ENCODE assay signal across 9 cellular contexts in the genomic region with DNA sequence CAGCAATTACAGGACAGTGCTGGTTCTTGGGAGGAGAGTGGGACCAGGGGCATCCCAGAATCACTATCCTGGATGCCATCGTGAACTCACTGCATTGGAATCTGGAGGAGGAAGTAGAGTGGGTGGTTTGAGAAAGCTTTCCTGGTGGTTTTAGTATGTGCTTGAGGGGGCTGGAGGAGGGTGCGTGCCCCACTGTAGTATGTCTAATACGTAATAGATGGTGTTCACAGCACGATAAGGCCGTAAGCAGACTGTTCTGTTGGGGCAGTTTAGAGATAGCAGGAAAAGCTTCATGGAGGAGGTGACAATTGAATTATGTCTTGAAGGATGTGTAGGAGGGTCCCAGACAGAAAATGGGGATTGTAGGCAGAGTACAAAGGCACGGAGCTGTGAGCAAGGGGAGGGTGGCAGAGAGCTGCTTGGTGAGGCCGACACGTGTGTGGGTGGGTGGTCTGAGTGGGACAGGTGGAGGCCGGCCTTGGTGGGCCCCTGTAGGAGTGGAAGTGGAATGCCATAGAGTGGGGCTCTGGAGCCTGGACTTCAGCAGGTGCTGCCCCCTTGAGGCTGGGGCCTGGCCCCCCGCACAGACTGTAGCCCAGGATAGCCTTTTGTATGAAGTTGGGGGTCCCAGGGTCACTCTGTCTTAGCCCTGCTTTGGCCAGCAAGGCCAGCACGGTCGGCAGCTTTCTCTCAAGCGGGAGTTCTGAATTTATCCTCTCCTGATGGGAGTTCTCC. TPM values are rescaled to one million over a fixed set of nuclear protein-coding genes. Genes with fewer than 3 reads are reported as not detected.
A peak's percentile ranks its signal among the peaks of the same experiment; 100 is the strongest.
DNase-seq lines count a peak whose midpoint lies in the region; ATAC-seq and TF ChIP-seq lines count a peak whose summit lies in the region.
"Had no signal": no experiment of that assay in that cellular context is flagged by ENCODE, and none has a peak within 500 bp of the region (broad histone marks: within the 10 kb centered on the region; RNA-seq: fewer than 3 reads in every experiment).

No MANE protein-coding gene starts in this region.

- H3K27me3 Mint-ChIP-seq in Caco-2 (ENCODE audit: insufficient read depth, unreplicated experiment): no peaks in the 10 kb centered on the region
- no peaks in the 10 kb centered on the region for H3K27me3 Mint-ChIP-seq in dendritic cell treated with granulocyte-macrophage colony-stimulating factor and Interleukin-4, amounts not matched to agents 40 ng/mL and 50 ng/mL, for 4 days
- H3K27me3 Mint-ChIP-seq in neural crest cell (ENCODE audit: low read depth): no peaks in the 10 kb centered on the region

- no peaks in the 10 kb centered on the region for H3K27me3 ChIP-seq in Caco-2 (replicated peaks; ENCODE audit: control insufficient read depth, insufficient read depth, low read length)

- peak in 1 of 2 experiments; percentile 15 for DNase-seq in Caco-2
- DNase-seq in neural crest cell (ENCODE audit: low read depth, low spot score): no peak
- no peak for DNase-seq in stimulated activated CD4-positive, alpha-beta T cell treated with anti-CD3 and anti-CD28 coated beads, Interleukin-2, amount 100 ng/mL, for 48 hours
- no peak for DNase-seq in activated CD4-positive, alpha-beta T cell treated with anti-CD3 and anti-CD28 coated beads for 48 hours
- DNase-seq: T-helper 2 cell had no signal

- no peaks in the 10 kb centered on the region for H3K36me3 ChIP-seq in Caco-2 (ENCODE audit: control insufficient read depth, insufficient read depth, low read length)

- no peak overlapping the region for H3K27ac Mint-ChIP-seq in Caco-2 (ENCODE audit: unreplicated experiment)
- peak overlapping the region; percentile 91 for H3K27ac Mint-ChIP-seq in dendritic cell treated with granulocyte-macrophage colony-stimulating factor and Interleukin-4, amounts not matched to agents 40 ng/mL and 50 ng/mL, for 4 days
- peak overlapping the region; percentile 58 for H3K27ac Mint-ChIP-seq in neural crest cell (ENCODE audit: unreplicated experiment)

- POLR2A ChIA-PET in Caco-2 (lab: Charles Lee): no interaction called here

- H3K4me1 ChIP-seq in Caco-2: peaks cover 5% of the 10 kb centered on the region

- CTCF ChIA-PET in Caco-2 (lab: Charles Lee): interaction anchor here (1.0 kb wide), 1 partner anchor 36 kb away, joined by 7 read pairs; no protein-coding TSS in a partner anchor

- H3K9me3 Mint-ChIP-seq in Caco-2 (ENCODE audit: unreplicated experiment): no peaks in the 10 kb centered on the region
- no peaks in the 10 kb centered on the region for H3K9me3 Mint-ChIP-seq in dendritic cell treated with granulocyte-macrophage colony-stimulating factor and Interleukin-4, amounts not matched to agents 40 ng/mL and 50 ng/mL, for 4 days
- H3K9me3 Mint-ChIP-seq in neural crest cell: no peaks in the 10 kb centered on the region

- BruUV-seq in Caco-2 (replicated peaks; lab: Mats Ljungman, UMichigan): no TSS peak

- peaks cover 7% of the 10 kb centered on the region for H3K4me1 Mint-ChIP-seq in Caco-2 (ENCODE audit: low read depth, unreplicated experiment)
- H3K4me1 Mint-ChIP-seq in dendritic cell treated with granulocyte-macrophage colony-stimulating factor and Interleukin-4, amounts not matched to agents 40 ng/mL and 50 ng/mL, for 4 days (ENCODE audit: low read depth): peaks cover 57% of the 10 kb centered on the region
- H3K4me1 Mint-ChIP-seq in neural crest cell: peaks cover 15% of the 10 kb centered on the region

- intact Hi-C loops in Caco-2 (cut with micrococcal nuclease; ENCODE audit: unreplicated experiment): loop anchor here (5.0 kb wide), 1 partner anchor 35 kb away; a partner anchor contains a TSS
- intact Hi-C loops in dendritic cell treated with granulocyte-macrophage colony-stimulating factor and Interleukin-4, amounts not matched to agents 40 ng/mL and 50 ng/mL, for 4 days (cut with micrococcal nuclease): no loop called here

- ATAC-seq in GM21737 (IDR thresholded peaks at IDR 0.05; ENCODE audit: unreplicated experiment): no peak
- no peak for ATAC-seq in GM21526 (IDR thresholded peaks at IDR 0.05; ENCODE audit: low FRiP score, unreplicated experiment)

- H3K9me3 ChIP-seq in Caco-2: no peaks in the 10 kb centered on the region

- no peaks in the 10 kb centered on the region for H3K36me3 Mint-ChIP-seq in Caco-2 (ENCODE audit: insufficient read depth, unreplicated experiment)
- H3K36me3 Mint-ChIP-seq in dendritic cell treated with granulocyte-macrophage colony-stimulating factor and Interleukin-4, amounts not matched to agents 40 ng/mL and 50 ng/mL, for 4 days (ENCODE audit: low read depth): peaks cover 97% of the 10 kb centered on the region
- H3K36me3 Mint-ChIP-seq in neural crest cell (ENCODE audit: low read depth): no peaks in the 10 kb centered on the region

- no peak overlapping the region for H3K4me3 ChIP-seq in Caco-2 (ENCODE audit: low read depth, low read length)

- TF ChIP-seq CTCF in Caco-2 (IDR thresholded peaks at IDR 0.05; ENCODE audit: insufficient read depth in 1 of 2, low read depth in 1 of 2, low read length in 1 of 2, severe bottlenecking in 1 of 2, unreplicated experiment in 1 of 2) (peak; percentile 33 to 39), LNCAP (IDR thresholded peaks at IDR 0.05) (peak; percentile 47), neural crest cell (conservative IDR thresholded peaks at IDR 0.05) (peak; percentile 42)

- H3K4me3 Mint-ChIP-seq in Caco-2 (ENCODE audit: unreplicated experiment) (no peak overlapping the region), neural crest cell (no peak overlapping the region)
- H3K4me3 Mint-ChIP-seq in dendritic cell treated with granulocyte-macrophage colony-stimulating factor and Interleukin-4, amounts not matched to agents 40 ng/mL and 50 ng/mL, for 4 days: no peak overlapping the region

RNA-seq across cellular contexts. Expression of a gene that starts 37.0 kb away (rescaled TPM):
- 4.9 and 5.8 TPM in 2 replicates for total RNA-seq in Caco-2 (2022)
- total RNA-seq in neural crest cell: 0.07 and 0.09 TPM in 2 replicates

RNA-seq across cellular contexts. Expression of a gene that starts 59.8 kb away (rescaled TPM):
- not detected in 2 replicates for total RNA-seq in Caco-2 (2022)
- not detected in 2 replicates for total RNA-seq in neural crest cell
